In the genomic region with DNA sequence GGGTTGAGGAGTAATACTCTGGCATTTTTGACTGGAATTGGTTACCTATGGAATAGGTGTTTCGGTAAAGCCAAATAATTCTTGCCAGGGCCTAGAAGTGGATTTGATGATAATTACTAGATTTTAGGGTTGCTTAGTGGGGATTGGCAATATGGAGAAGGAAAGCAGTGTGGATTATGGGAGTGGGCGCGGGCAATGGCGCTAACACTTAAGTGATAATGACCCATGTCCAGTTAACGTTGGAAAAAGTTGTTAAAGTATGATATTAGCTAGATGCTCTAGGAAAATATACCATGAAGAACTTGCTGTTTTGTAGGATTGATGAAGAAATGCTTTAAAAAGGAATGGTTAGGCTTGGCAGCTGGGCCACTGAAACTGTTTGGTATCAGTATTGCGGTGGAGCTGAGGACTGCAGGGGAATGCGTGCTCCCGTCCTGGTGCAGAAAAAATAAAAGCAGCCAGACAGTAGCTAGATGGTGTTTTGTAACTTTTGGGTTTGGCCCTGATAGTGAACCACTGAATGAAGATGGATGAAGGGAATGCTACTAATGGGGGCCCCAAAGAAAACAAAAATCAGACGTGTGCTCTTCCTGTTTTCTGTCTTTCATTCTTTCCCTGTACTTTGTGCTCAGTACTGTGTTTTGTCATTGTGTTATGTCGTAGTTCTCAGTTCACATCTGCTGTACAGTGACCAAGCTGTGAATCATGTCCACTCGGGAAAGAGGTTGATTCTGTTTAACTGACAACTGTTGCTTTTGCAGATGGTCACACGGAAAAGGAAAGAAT, we compare ENCODE assay signal across 1 cellular context.
TF ChIP-seq lines count a peak whose summit lies in the region.

No MANE protein-coding gene starts in this region.

TF ChIP-seq in HepG2, 621 proteins besides CTCF, POLR2A, EP300 and RAD21 (continued from another document and continues in another):
- TF ChIP-seq, protein P1, sequence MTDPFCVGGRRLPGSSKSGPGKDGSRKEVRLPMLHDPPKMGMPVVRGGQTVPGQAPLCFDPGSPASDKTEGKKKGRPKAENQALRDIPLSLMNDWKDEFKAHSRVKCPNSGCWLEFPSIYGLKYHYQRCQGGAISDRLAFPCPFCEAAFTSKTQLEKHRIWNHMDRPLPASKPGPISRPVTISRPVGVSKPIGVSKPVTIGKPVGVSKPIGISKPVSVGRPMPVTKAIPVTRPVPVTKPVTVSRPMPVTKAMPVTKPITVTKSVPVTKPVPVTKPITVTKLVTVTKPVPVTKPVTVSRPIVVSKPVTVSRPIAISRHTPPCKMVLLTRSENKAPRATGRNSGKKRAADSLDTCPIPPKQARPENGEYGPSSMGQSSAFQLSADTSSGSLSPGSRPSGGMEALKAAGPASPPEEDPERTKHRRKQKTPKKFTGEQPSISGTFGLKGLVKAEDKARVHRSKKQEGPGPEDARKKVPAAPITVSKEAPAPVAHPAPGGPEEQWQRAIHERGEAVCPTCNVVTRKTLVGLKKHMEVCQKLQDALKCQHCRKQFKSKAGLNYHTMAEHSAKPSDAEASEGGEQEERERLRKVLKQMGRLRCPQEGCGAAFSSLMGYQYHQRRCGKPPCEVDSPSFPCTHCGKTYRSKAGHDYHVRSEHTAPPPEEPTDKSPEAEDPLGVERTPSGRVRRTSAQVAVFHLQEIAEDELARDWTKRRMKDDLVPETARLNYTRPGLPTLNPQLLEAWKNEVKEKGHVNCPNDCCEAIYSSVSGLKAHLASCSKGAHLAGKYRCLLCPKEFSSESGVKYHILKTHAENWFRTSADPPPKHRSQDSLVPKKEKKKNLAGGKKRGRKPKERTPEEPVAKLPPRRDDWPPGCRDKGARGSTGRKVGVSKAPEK (CRISPR knock-in tag; IDR thresholded peaks at IDR 0.05; ENCODE audit: borderline replicate concordance), result peak; percentile 64; the same call in 1 of the 2 replicates
- TF ChIP-seq IKZF4 (CRISPR knock-in tag; IDR thresholded peaks at IDR 0.05; ENCODE audit: borderline replicate concordance, low read depth, not compliant biosample characterization), result no peak
- TF ChIP-seq, protein P2, sequence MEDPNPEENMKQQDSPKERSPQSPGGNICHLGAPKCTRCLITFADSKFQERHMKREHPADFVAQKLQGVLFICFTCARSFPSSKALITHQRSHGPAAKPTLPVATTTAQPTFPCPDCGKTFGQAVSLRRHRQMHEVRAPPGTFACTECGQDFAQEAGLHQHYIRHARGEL (CRISPR knock-in tag; IDR thresholded peaks at IDR 0.05), result no peak
- TF ChIP-seq SETDB1 (CRISPR knock-in tag; IDR thresholded peaks at IDR 0.05; ENCODE audit: borderline replicate concordance), result no peak
- no peak; the same call in 1 of the 2 replicates for TF ChIP-seq ZNF333 (CRISPR knock-in tag; IDR thresholded peaks at IDR 0.05; ENCODE audit: borderline replicate concordance)
- TF ChIP-seq HOXA7 (CRISPR knock-in tag; IDR thresholded peaks at IDR 0.05), result no peak
- TF ChIP-seq NAIF1 (CRISPR knock-in tag; IDR thresholded peaks at IDR 0.05; ENCODE audit: borderline replicate concordance), result no peak; the same call in 1 of the 2 replicates
- no peak for TF ChIP-seq HNRNPLL (IDR thresholded peaks at IDR 0.05; ENCODE audit: low read depth, low read length, poor library complexity, severe bottlenecking)
- no peak for TF ChIP-seq TCF7L2 (IDR thresholded peaks at IDR 0.05; ENCODE audit: low read depth, low read length)
- TF ChIP-seq PRMT3 (CRISPR knock-in tag; IDR thresholded peaks at IDR 0.05; ENCODE audit: borderline replicate concordance, low read depth), result no peak
- TF ChIP-seq, protein P3, sequence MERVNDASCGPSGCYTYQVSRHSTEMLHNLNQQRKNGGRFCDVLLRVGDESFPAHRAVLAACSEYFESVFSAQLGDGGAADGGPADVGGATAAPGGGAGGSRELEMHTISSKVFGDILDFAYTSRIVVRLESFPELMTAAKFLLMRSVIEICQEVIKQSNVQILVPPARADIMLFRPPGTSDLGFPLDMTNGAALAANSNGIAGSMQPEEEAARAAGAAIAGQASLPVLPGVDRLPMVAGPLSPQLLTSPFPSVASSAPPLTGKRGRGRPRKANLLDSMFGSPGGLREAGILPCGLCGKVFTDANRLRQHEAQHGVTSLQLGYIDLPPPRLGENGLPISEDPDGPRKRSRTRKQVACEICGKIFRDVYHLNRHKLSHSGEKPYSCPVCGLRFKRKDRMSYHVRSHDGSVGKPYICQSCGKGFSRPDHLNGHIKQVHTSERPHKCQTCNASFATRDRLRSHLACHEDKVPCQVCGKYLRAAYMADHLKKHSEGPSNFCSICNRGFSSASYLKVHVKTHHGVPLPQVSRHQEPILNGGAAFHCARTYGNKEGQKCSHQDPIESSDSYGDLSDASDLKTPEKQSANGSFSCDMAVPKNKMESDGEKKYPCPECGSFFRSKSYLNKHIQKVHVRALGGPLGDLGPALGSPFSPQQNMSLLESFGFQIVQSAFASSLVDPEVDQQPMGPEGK (CRISPR knock-in tag; IDR thresholded peaks at IDR 0.05), result peak; percentile 76
- no peak for TF ChIP-seq ZNF652 (CRISPR knock-in tag; IDR thresholded peaks at IDR 0.05; ENCODE audit: borderline replicate concordance, low read depth)
- TF ChIP-seq ZNF816 (CRISPR knock-in tag; IDR thresholded peaks at IDR 0.05; ENCODE audit: borderline replicate concordance), result no peak
- no peak for TF ChIP-seq CCAR2 (optimal IDR thresholded peaks at IDR 0.05; ENCODE audit: low read depth, low read length)
- no peak for TF ChIP-seq PCBP1 (IDR thresholded peaks at IDR 0.05; ENCODE audit: borderline replicate concordance, low read depth, low read length)
- 0 out of 2 replicates have a peak, but pooled peaks have one; percentile 12 for TF ChIP-seq NR2F2 (IDR thresholded peaks at IDR 0.05; ENCODE audit: borderline replicate concordance, low read depth)
- no peak for TF ChIP-seq CBX1 (IDR thresholded peaks at IDR 0.05; ENCODE audit: low read depth)
- no peak for TF ChIP-seq ZNF772 (CRISPR knock-in tag; IDR thresholded peaks at IDR 0.05)
- no peak for TF ChIP-seq GATAD1 (CRISPR knock-in tag; IDR thresholded peaks at IDR 0.05)
- TF ChIP-seq, protein P4, sequence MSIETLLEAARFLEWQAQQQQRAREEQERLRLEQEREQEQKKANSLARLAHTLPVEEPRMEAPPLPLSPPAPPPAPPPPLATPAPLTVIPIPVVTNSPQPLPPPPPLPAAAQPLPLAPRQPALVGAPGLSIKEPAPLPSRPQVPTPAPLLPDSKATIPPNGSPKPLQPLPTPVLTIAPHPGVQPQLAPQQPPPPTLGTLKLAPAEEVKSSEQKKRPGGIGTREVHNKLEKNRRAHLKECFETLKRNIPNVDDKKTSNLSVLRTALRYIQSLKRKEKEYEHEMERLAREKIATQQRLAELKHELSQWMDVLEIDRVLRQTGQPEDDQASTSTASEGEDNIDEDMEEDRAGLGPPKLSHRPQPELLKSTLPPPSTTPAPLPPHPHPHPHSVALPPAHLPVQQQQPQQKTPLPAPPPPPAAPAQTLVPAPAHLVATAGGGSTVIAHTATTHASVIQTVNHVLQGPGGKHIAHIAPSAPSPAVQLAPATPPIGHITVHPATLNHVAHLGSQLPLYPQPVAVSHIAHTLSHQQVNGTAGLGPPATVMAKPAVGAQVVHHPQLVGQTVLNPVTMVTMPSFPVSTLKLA (IDR thresholded peaks at IDR 0.05), result no peak
- TF ChIP-seq MIER3 (CRISPR knock-in tag; IDR thresholded peaks at IDR 0.05; ENCODE audit: borderline replicate concordance), result 0 out of 2 replicates have a peak, but pooled peaks have one; percentile 57
- no peak for TF ChIP-seq RFX3 (CRISPR knock-in tag; IDR thresholded peaks at IDR 0.05)
- TF ChIP-seq ZEB1 (IDR thresholded peaks at IDR 0.05; ENCODE audit: insufficient replicate concordance, low read depth), result peak; percentile 24
- TF ChIP-seq ZNF12 (CRISPR knock-in tag; IDR thresholded peaks at IDR 0.05), result no peak
- no peak for TF ChIP-seq RFXANK (CRISPR knock-in tag; IDR thresholded peaks at IDR 0.05)
- TF ChIP-seq PHF20 (CRISPR knock-in tag; IDR thresholded peaks at IDR 0.05), result no peak
- TF ChIP-seq, protein P5, sequence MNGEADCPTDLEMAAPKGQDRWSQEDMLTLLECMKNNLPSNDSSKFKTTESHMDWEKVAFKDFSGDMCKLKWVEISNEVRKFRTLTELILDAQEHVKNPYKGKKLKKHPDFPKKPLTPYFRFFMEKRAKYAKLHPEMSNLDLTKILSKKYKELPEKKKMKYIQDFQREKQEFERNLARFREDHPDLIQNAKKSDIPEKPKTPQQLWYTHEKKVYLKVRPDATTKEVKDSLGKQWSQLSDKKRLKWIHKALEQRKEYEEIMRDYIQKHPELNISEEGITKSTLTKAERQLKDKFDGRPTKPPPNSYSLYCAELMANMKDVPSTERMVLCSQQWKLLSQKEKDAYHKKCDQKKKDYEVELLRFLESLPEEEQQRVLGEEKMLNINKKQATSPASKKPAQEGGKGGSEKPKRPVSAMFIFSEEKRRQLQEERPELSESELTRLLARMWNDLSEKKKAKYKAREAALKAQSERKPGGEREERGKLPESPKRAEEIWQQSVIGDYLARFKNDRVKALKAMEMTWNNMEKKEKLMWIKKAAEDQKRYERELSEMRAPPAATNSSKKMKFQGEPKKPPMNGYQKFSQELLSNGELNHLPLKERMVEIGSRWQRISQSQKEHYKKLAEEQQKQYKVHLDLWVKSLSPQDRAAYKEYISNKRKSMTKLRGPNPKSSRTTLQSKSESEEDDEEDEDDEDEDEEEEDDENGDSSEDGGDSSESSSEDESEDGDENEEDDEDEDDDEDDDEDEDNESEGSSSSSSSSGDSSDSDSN (CRISPR knock-in tag; IDR thresholded peaks at IDR 0.05), result peak; percentile 34
- TF ChIP-seq HMG20A (CRISPR knock-in tag; IDR thresholded peaks at IDR 0.05; ENCODE audit: borderline replicate concordance), result no peak
- TF ChIP-seq, protein P6, sequence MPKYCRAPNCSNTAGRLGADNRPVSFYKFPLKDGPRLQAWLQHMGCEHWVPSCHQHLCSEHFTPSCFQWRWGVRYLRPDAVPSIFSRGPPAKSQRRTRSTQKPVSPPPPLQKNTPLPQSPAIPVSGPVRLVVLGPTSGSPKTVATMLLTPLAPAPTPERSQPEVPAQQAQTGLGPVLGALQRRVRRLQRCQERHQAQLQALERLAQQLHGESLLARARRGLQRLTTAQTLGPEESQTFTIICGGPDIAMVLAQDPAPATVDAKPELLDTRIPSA (CRISPR knock-in tag; IDR thresholded peaks at IDR 0.05; ENCODE audit: borderline replicate concordance), result no peak
- TF ChIP-seq, protein P7, sequence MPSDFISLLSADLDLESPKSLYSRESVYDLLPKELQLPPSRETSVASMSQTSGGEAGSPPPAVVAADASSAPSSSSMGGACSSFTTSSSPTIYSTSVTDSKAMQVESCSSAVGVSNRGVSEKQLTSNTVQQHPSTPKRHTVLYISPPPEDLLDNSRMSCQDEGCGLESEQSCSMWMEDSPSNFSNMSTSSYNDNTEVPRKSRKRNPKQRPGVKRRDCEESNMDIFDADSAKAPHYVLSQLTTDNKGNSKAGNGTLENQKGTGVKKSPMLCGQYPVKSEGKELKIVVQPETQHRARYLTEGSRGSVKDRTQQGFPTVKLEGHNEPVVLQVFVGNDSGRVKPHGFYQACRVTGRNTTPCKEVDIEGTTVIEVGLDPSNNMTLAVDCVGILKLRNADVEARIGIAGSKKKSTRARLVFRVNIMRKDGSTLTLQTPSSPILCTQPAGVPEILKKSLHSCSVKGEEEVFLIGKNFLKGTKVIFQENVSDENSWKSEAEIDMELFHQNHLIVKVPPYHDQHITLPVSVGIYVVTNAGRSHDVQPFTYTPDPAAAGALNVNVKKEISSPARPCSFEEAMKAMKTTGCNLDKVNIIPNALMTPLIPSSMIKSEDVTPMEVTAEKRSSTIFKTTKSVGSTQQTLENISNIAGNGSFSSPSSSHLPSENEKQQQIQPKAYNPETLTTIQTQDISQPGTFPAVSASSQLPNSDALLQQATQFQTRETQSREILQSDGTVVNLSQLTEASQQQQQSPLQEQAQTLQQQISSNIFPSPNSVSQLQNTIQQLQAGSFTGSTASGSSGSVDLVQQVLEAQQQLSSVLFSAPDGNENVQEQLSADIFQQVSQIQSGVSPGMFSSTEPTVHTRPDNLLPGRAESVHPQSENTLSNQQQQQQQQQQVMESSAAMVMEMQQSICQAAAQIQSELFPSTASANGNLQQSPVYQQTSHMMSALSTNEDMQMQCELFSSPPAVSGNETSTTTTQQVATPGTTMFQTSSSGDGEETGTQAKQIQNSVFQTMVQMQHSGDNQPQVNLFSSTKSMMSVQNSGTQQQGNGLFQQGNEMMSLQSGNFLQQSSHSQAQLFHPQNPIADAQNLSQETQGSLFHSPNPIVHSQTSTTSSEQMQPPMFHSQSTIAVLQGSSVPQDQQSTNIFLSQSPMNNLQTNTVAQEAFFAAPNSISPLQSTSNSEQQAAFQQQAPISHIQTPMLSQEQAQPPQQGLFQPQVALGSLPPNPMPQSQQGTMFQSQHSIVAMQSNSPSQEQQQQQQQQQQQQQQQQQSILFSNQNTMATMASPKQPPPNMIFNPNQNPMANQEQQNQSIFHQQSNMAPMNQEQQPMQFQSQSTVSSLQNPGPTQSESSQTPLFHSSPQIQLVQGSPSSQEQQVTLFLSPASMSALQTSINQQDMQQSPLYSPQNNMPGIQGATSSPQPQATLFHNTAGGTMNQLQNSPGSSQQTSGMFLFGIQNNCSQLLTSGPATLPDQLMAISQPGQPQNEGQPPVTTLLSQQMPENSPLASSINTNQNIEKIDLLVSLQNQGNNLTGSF (CRISPR knock-in tag; IDR thresholded peaks at IDR 0.05), result no peak
- TF ChIP-seq KLF11 (CRISPR knock-in tag; IDR thresholded peaks at IDR 0.05), result 0 out of 2 replicates have a peak, but pooled peaks have one; percentile 67
- TF ChIP-seq, protein P8, sequence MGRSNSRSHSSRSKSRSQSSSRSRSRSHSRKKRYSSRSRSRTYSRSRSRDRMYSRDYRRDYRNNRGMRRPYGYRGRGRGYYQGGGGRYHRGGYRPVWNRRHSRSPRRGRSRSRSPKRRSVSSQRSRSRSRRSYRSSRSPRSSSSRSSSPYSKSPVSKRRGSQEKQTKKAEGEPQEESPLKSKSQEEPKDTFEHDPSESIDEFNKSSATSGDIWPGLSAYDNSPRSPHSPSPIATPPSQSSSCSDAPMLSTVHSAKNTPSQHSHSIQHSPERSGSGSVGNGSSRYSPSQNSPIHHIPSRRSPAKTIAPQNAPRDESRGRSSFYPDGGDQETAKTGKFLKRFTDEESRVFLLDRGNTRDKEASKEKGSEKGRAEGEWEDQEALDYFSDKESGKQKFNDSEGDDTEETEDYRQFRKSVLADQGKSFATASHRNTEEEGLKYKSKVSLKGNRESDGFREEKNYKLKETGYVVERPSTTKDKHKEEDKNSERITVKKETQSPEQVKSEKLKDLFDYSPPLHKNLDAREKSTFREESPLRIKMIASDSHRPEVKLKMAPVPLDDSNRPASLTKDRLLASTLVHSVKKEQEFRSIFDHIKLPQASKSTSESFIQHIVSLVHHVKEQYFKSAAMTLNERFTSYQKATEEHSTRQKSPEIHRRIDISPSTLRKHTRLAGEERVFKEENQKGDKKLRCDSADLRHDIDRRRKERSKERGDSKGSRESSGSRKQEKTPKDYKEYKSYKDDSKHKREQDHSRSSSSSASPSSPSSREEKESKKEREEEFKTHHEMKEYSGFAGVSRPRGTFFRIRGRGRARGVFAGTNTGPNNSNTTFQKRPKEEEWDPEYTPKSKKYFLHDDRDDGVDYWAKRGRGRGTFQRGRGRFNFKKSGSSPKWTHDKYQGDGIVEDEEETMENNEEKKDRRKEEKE (IDR thresholded peaks at IDR 0.05), result no peak
- TF ChIP-seq GLI4 (CRISPR knock-in tag; IDR thresholded peaks at IDR 0.05; ENCODE audit: borderline replicate concordance), result no peak; the same call in 1 of the 2 replicates
